1 cellular context compared by ENCODE assay signal in the genomic region with DNA sequence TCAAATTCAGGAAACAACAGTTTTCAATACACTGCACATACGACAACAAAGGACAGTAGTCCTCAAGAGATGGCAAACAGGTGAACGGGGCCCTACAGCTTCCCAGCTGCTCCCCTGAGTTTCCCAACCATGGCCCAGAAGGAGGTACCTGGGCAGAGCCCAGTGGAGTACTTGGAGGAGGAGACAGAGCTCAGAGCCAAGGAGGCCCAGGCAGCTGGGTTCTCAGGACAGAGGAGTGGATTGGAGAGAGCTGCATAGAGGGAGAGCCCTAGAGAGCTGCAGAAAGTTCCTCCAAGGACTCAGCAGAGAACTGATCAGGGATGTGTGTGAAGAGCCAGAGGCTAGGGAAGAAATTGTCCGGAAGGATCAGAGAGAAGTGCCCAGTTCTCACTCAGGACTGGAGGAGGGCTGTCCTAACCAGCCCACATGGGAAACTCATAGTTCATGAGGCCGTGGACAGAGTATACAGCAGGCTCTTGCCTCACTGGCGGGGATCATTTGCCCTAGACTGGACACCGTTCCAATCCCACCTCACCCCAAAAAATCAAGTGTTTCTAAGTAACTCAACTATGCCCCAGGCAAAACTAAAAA.
TF ChIP-seq lines count a peak whose summit lies in the region.

No MANE protein-coding gene starts in this region.

TF ChIP-seq in WTC11, 78 proteins besides CTCF, POLR2A, EP300 and RAD21 (continued from another document):
- TF ChIP-seq ZNF317 (CRISPR knock-in tag; IDR thresholded peaks at IDR 0.05; ENCODE audit: borderline replicate concordance, low read depth), result no peak
- TF ChIP-seq NFATC4 (CRISPR knock-in tag; IDR thresholded peaks at IDR 0.05), result no peak
- TF ChIP-seq SP1 (CRISPR knock-in tag; conservative IDR thresholded peaks at IDR 0.05), result no peak
- TF ChIP-seq, protein P1, sequence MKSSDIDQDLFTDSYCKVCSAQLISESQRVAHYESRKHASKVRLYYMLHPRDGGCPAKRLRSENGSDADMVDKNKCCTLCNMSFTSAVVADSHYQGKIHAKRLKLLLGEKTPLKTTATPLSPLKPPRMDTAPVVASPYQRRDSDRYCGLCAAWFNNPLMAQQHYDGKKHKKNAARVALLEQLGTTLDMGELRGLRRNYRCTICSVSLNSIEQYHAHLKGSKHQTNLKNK (CRISPR knock-in tag; IDR thresholded peaks at IDR 0.05), result no peak
- TF ChIP-seq, protein P2, sequence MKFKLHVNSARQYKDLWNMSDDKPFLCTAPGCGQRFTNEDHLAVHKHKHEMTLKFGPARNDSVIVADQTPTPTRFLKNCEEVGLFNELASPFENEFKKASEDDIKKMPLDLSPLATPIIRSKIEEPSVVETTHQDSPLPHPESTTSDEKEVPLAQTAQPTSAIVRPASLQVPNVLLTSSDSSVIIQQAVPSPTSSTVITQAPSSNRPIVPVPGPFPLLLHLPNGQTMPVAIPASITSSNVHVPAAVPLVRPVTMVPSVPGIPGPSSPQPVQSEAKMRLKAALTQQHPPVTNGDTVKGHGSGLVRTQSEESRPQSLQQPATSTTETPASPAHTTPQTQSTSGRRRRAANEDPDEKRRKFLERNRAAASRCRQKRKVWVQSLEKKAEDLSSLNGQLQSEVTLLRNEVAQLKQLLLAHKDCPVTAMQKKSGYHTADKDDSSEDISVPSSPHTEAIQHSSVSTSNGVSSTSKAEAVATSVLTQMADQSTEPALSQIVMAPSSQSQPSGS (CRISPR knock-in tag; IDR thresholded peaks at IDR 0.05; ENCODE audit: borderline replicate concordance, low read depth), result no peak
- TF ChIP-seq, protein P3, sequence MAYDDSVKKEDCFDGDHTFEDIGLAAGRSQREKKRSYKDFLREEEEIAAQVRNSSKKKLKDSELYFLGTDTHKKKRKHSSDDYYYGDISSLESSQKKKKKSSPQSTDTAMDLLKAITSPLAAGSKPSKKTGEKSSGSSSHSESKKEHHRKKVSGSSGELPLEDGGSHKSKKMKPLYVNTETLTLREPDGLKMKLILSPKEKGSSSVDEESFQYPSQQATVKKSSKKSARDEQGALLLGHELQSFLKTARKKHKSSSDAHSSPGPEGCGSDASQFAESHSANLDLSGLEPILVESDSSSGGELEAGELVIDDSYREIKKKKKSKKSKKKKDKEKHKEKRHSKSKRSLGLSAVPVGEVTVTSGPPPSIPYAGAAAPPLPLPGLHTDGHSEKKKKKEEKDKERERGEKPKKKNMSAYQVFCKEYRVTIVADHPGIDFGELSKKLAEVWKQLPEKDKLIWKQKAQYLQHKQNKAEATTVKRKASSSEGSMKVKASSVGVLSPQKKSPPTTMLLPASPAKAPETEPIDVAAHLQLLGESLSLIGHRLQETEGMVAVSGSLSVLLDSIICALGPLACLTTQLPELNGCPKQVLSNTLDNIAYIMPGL (CRISPR knock-in tag; IDR thresholded peaks at IDR 0.05), result no peak
- no peak for TF ChIP-seq PRRX2 (CRISPR knock-in tag; IDR thresholded peaks at IDR 0.05)
- TF ChIP-seq, protein P4, sequence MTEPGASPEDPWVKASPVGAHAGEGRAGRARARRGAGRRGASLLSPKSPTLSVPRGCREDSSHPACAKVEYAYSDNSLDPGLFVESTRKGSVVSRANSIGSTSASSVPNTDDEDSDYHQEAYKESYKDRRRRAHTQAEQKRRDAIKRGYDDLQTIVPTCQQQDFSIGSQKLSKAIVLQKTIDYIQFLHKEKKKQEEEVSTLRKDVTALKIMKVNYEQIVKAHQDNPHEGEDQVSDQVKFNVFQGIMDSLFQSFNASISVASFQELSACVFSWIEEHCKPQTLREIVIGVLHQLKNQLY (CRISPR knock-in tag; IDR thresholded peaks at IDR 0.05), result no peak
